Comparison of ENCODE assay signal across 1 cellular context in the genomic region with DNA sequence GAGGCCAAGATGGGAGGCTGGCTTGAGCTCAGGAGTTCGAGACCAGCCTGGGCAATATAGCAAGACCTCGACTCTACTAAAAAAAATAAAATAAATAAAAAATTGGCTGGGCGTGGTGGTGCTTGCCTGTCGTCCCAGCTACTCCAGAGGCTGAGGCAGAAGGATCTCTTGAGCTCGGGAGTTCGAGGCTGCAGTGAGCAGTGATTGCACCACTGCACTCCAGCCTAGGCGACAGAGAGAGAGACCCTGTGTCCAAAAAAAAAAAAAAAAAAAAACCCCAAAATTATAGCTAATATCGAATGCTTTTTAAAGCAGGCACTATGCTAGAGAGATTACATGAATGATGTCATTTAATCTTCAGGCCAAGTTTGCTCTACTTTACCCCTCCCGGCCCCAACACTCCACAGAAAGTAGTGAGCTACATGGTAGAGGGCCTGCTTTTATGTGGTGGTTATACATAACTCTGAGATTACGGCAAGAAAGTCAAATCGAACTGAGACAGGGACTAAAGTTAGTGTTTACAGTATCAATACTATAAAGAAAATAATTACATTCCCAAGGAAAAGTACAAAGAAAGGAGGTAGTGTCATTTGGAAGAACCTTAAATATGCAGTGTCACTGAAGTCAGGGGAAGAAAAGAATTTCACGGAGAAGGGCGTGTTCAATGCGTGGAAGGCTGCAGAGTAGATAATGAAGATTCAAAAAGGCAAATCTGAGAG.
TF ChIP-seq lines count a peak whose summit lies in the region.

No MANE protein-coding gene starts in this region.

TF ChIP-seq in HCT116, 20 proteins besides CTCF, POLR2A, EP300 and RAD21 (continued from another document):
- TF ChIP-seq, protein P1, sequence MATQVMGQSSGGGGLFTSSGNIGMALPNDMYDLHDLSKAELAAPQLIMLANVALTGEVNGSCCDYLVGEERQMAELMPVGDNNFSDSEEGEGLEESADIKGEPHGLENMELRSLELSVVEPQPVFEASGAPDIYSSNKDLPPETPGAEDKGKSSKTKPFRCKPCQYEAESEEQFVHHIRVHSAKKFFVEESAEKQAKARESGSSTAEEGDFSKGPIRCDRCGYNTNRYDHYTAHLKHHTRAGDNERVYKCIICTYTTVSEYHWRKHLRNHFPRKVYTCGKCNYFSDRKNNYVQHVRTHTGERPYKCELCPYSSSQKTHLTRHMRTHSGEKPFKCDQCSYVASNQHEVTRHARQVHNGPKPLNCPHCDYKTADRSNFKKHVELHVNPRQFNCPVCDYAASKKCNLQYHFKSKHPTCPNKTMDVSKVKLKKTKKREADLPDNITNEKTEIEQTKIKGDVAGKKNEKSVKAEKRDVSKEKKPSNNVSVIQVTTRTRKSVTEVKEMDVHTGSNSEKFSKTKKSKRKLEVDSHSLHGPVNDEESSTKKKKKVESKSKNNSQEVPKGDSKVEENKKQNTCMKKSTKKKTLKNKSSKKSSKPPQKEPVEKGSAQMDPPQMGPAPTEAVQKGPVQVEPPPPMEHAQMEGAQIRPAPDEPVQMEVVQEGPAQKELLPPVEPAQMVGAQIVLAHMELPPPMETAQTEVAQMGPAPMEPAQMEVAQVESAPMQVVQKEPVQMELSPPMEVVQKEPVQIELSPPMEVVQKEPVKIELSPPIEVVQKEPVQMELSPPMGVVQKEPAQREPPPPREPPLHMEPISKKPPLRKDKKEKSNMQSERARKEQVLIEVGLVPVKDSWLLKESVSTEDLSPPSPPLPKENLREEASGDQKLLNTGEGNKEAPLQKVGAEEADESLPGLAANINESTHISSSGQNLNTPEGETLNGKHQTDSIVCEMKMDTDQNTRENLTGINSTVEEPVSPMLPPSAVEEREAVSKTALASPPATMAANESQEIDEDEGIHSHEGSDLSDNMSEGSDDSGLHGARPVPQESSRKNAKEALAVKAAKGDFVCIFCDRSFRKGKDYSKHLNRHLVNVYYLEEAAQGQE (IDR thresholded peaks at IDR 0.05; ENCODE audit: low read depth) = no peak
- TF ChIP-seq CEBPB (IDR thresholded peaks at IDR 0.05; ENCODE audit: low read depth) (no peak), ZFX (IDR thresholded peaks at IDR 0.05) (no peak), SIN3A (IDR thresholded peaks at IDR 0.05; ENCODE audit: low read depth) (no peak), YY1 (IDR thresholded peaks at IDR 0.05; ENCODE audit: extremely low read depth, insufficient replicate concordance, low read depth, low read length) (no peak), EZH2phosphoT487 (IDR thresholded peaks at IDR 0.05; ENCODE audit: borderline replicate concordance) (no peak), ELF1 (IDR thresholded peaks at IDR 0.05; ENCODE audit: borderline replicate concordance, low read depth) (no peak)
- TF ChIP-seq, protein P2, sequence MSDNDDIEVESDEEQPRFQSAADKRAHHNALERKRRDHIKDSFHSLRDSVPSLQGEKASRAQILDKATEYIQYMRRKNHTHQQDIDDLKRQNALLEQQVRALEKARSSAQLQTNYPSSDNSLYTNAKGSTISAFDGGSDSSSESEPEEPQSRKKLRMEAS (IDR thresholded peaks at IDR 0.05) = no peak
